Comparison of ENCODE assay signal across 9 cellular contexts in the genomic region with DNA sequence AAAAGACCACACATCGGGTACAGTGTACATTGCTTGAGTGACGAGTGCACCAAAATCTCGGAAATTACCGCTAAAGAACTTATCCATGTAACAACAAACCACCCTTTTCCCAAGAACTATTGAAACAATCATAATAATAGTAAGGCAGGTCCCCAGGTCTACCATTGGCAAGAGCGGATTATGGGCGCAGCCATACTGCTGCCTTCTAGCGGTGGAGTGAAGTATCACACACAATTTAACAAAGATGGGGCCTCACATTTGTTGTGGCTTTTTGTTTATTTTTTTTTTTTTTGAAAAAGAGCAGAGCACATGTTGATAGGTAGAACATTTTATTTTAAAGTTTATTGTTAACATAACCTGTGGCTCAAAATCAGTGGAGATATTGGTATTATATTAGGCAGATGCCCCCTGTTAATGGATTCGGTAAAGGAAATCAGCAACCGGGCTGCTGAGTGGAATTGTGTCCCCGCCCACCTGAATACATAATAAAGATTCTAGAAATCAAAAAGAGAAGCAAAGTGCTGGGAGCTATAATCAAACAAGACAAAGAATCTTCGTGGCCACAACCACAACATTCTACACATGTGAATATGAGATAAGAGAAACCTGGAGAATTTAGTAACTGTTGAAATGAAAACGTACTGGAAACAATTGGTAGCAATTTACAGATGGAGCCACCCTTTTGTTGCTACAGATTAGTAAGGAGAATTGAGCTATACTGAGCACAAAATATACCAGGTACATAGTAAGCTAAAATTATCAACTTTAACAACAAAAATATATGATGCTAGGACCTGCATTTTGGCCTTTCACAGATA.
DNase-seq lines count a peak whose midpoint lies in the region; ATAC-seq and TF ChIP-seq lines count a peak whose summit lies in the region.
"Had no signal": no experiment of that assay in that cellular context is flagged by ENCODE, and none has a peak within 500 bp of the region (broad histone marks: within the 10 kb centered on the region; RNA-seq: fewer than 3 reads in every experiment).

No MANE protein-coding gene starts in this region.

- no peak overlapping the region for H3K27ac ChIP-seq in SK-N-SH (ENCODE audit: low read depth in 2 of 2, low read length in 1 of 2)
- H3K27ac ChIP-seq in substantia nigra (ENCODE audit: low read depth, low read length, poor library complexity, severe bottlenecking): no peak overlapping the region
- H3K27ac ChIP-seq: vagina had no signal

- ATAC-seq in GM18502 (IDR thresholded peaks at IDR 0.05; ENCODE audit: poor library complexity, unreplicated experiment): no peak

- no peak overlapping the region for H2AFZ ChIP-seq in SK-N-SH (ENCODE audit: low read depth)

- TF ChIP-seq EP300 in SK-N-SH (IDR thresholded peaks at IDR 0.05; ENCODE audit: borderline replicate concordance in 1 of 2, low read depth in 1 of 2, low read length in 1 of 2): no peak

- DNase-seq in AG09309 (ENCODE audit: low read depth) (no peak), SK-N-SH (peak; percentile 57), glutamatergic neuron (no peak), activated gamma-delta T cell (lab: John Stamatoyannopoulos, UW) (no peak), NCI-H1105 treated with DMSO at 0.1 percent for 48 hours (lab: John Stamatoyannopoulos, UW) (no peak), substantia nigra (lab: John Stamatoyannopoulos, UW) (no peak)

- no peaks in the 10 kb centered on the region for H3K9me3 ChIP-seq in SK-N-SH
- H3K9me3 ChIP-seq: vagina had no signal

- WGBS in SK-N-SH (ENCODE audit: low lambda C conversion rate): 25% methylated on average over 12 of the region's 12 CpGs

- peak; percentile 60 for TF ChIP-seq CTCF in AG09309 (IDR thresholded peaks at IDR 0.05; ENCODE audit: control insufficient read depth, insufficient read depth, low read depth, low read length, missing control alignments)
- peak; percentile 73 for TF ChIP-seq CTCF in GM12874 (IDR thresholded peaks at IDR 0.05; ENCODE audit: insufficient read depth, low read depth, low read length)
- TF ChIP-seq CTCF in SK-N-SH (IDR thresholded peaks at IDR 0.05): peak; percentile 78
- peak; percentile 77 for TF ChIP-seq CTCF in glutamatergic neuron (IDR thresholded peaks at IDR 0.05; ENCODE audit: partially characterized antibody, unreplicated experiment)

- H3F3A ChIP-seq in SK-N-SH (replicated peaks; ENCODE audit: insufficient read depth): no peaks in the 10 kb centered on the region

- no peaks in the 10 kb centered on the region for H4K20me1 ChIP-seq in SK-N-SH (ENCODE audit: insufficient read depth)

- no peak overlapping the region for H3K4me2 ChIP-seq in SK-N-SH

- H3K9ac ChIP-seq in SK-N-SH: no peak overlapping the region

- no peaks in the 10 kb centered on the region for H3K36me3 ChIP-seq in SK-N-SH (replicated peaks in 1 of 2; ENCODE audit: control insufficient read depth in 1 of 2, insufficient read depth in 2 of 2, low read length in 1 of 2)
- H3K36me3 ChIP-seq: vagina had no signal

- H3K4me3 Mint-ChIP-seq in glutamatergic neuron (ENCODE audit: unreplicated experiment): no peak overlapping the region

- peaks cover 4% of the 10 kb centered on the region for H3K27me3 Mint-ChIP-seq in glutamatergic neuron (ENCODE audit: unreplicated experiment)

- CTCF ChIA-PET in SK-N-SH (lab: Yijun Ruan, JAX): interaction anchor here (0.6 to 2.2 kb wide), 7 partner anchors 10 to 649 kb away, joined by 3 to 11 read pairs (median 4); no protein-coding TSS in a partner anchor

- H3K4me3 ChIP-seq in AG09309 (ENCODE audit: control insufficient read depth, low read depth, low read length): no peak overlapping the region
- peak overlapping the region in 1 of 2 experiments; percentile 33; a peak in 1 of 4 replicates for H3K4me3 ChIP-seq in SK-N-SH (ENCODE audit: low read depth in 2 of 2, low read length in 1 of 2)
- H3K4me3 ChIP-seq: vagina had no signal

- H3K27me3 ChIP-seq in SK-N-SH (ENCODE audit: insufficient read depth): peaks cover 34% of the 10 kb centered on the region
- H3K27me3 ChIP-seq: vagina had no signal

- no peaks in the 10 kb centered on the region for H3K79me2 ChIP-seq in SK-N-SH (ENCODE audit: insufficient read depth)

- H3K4me1 ChIP-seq in SK-N-SH (ENCODE audit: control insufficient read depth in 1 of 2, insufficient read depth in 2 of 2, low read depth in 1 of 2, low read length in 1 of 2): no peaks in the 10 kb centered on the region
- H3K4me1 ChIP-seq: vagina had no signal

- peak; percentile 58 for TF ChIP-seq RAD21 in SK-N-SH (IDR thresholded peaks at IDR 0.05; ENCODE audit: low read length)

- POLR2A ChIA-PET in SK-N-SH (lab: Yijun Ruan, JAX): no interaction called here

- H3K9me3 Mint-ChIP-seq in glutamatergic neuron (ENCODE audit: unreplicated experiment): peaks cover 2% of the 10 kb centered on the region

- no peaks in the 10 kb centered on the region for H3K36me3 Mint-ChIP-seq in glutamatergic neuron (ENCODE audit: unreplicated experiment)

- no peaks in the 10 kb centered on the region for H3K4me1 Mint-ChIP-seq in glutamatergic neuron (ENCODE audit: low read depth, unreplicated experiment)

- H3K9me2 ChIP-seq in SK-N-SH: no peaks in the 10 kb centered on the region

- H3K27ac Mint-ChIP-seq in glutamatergic neuron (ENCODE audit: unreplicated experiment): no peak overlapping the region

TF ChIP-seq in SK-N-SH, 30 proteins besides CTCF, POLR2A, EP300 and RAD21:
- TF ChIP-seq FOSL2 (IDR thresholded peaks at IDR 0.05; ENCODE audit: borderline replicate concordance, low read depth): no peak
- TF ChIP-seq NRF1 (IDR thresholded peaks at IDR 0.05; ENCODE audit: low read depth, low read length): no peak
- TF ChIP-seq, protein P1, sequence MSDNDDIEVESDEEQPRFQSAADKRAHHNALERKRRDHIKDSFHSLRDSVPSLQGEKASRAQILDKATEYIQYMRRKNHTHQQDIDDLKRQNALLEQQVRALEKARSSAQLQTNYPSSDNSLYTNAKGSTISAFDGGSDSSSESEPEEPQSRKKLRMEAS (IDR thresholded peaks at IDR 0.05; ENCODE audit: low read depth): no peak
- no peak for TF ChIP-seq RXRA (IDR thresholded peaks at IDR 0.05; ENCODE audit: borderline replicate concordance, low read depth)
- no peak for TF ChIP-seq SIN3A (IDR thresholded peaks at IDR 0.05; ENCODE audit: borderline replicate concordance, low read depth, low read length)
- TF ChIP-seq SMC3 (IDR thresholded peaks at IDR 0.05; ENCODE audit: low read depth, low read length): peak; percentile 64
